In the genomic region with DNA sequence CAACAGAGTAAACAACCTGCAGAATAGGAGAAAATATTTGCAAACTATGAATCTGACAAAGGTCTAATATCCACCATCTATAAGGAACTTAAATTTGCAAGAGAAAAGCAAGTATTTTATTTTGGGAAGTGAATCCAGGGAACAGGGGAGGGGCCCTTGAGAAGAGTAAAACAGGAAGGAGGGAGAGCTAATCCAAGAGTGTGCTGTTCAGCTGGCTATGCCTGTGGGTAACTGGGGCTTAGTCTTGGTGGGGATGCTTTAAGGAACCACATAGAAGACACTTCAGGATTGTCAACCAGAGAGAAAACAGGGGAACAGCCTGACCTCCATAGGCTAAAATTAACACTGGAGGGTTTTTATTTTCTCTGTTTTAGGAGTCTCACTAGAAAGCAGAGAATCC, we compare ENCODE assay signal across 16 cellular contexts. TPM values are rescaled to one million over a fixed set of nuclear protein-coding genes. Genes with fewer than 3 reads are reported as not detected.
A peak's percentile ranks its signal among the peaks of the same experiment; 100 is the strongest.
DNase-seq lines count a peak whose midpoint lies in the region; ATAC-seq, FAIRE-seq and TF ChIP-seq lines count a peak whose summit lies in the region.
"Had no signal": no experiment of that assay in that cellular context is flagged by ENCODE, and none has a peak within 500 bp of the region (broad histone marks: within the 10 kb centered on the region; RNA-seq: fewer than 3 reads in every experiment).

No MANE protein-coding gene starts in this region.

- no peak for TF ChIP-seq POLR2A in GM12878 (IDR thresholded peaks at IDR 0.05; ENCODE audit: low read depth, low read length)

- H3K27ac Mint-ChIP-seq in T-helper 2 cell treated with Interferon-gamma antibody and Interleukin-4, amounts not matched to agents 5 μg/mL and 100 μg/mL, for 36 hours = peak overlapping the region; percentile 89

- RAD21 ChIA-PET in GM12878 (lab: Charles Lee; ENCODE audit: unreplicated experiment) = interaction anchor here (1.0 to 1.9 kb wide), 2 partner anchors 11 to 301 kb away, joined by 3 to 9 read pairs; no protein-coding TSS in a partner anchor

- no peak overlapping the region for H2AFZ ChIP-seq in GM12878 (ENCODE audit: control insufficient read depth, low read depth, low read length)

- no peaks in the 10 kb centered on the region for H3K79me2 ChIP-seq in GM12878 (ENCODE audit: control insufficient read depth, insufficient read depth, low read length)

- H3K4me2 ChIP-seq in GM12878 (ENCODE audit: control insufficient read depth, insufficient read depth) = peak overlapping the region; percentile 74

- H3K36me3 Mint-ChIP-seq in T-helper 2 cell treated with Interferon-gamma antibody and Interleukin-4, amounts not matched to agents 5 μg/mL and 100 μg/mL, for 36 hours (ENCODE audit: low read depth) = peaks cover 24% of the 10 kb centered on the region

- H3K27me3 Mint-ChIP-seq in T-helper 2 cell treated with Interferon-gamma antibody and Interleukin-4, amounts not matched to agents 5 μg/mL and 100 μg/mL, for 36 hours (ENCODE audit: low read depth) = no peaks in the 10 kb centered on the region

- in situ Hi-C loops in GM12878 (cut with MboI) = no loop called here

- no peaks in the 10 kb centered on the region for H4K20me1 ChIP-seq in GM12878 (ENCODE audit: control insufficient read depth, insufficient read depth)

- DNase-seq in T-helper 2 cell treated with Interferon-gamma antibody and Interleukin-4, amounts not matched to agents 5 μg/mL and 100 μg/mL, for 36 hours (ENCODE audit: low spot score) = no peak
- DNase-seq in T-helper 2 cell (no peak), NOMO-1 treated with dmso at 0.1 percent for 144 hours (lab: John Stamatoyannopoulos, UW; ENCODE audit: unreplicated experiment) (peak; percentile 61), GM12878 (ENCODE audit: low read depth, low spot score) (no peak), RKO (ENCODE audit: low spot score) (no peak), A172 (ENCODE audit: low spot score) (no peak), DMS153 (lab: John Stamatoyannopoulos, UW) (no peak)
- DNase-seq: 8988T, Calu3, foreskin fibroblast, mesenchymal stem cell, NCI-H1436, NCI-H526 had no signal

- no peaks in the 10 kb centered on the region for H3K27me3 ChIP-seq in GM12878 (replicated peaks in 1 of 2; ENCODE audit: control insufficient read depth in 2 of 2, insufficient read depth in 2 of 2, low read length in 1 of 2)

- no peak for TF ChIP-seq CTCF in GM12878 (IDR thresholded peaks at IDR 0.05 in 2 of 3, conservative IDR thresholded peaks at IDR 0.05 in 1 of 3; ENCODE audit: control insufficient read depth in 2 of 3, extremely low read depth in 1 of 3, insufficient read depth in 1 of 3, low read depth in 3 of 3, low read length in 3 of 3)

- no peaks in the 10 kb centered on the region; the same call in 1 of the 3 replicates for H3K9me3 ChIP-seq in GM12878 (replicated peaks; ENCODE audit: control insufficient read depth, insufficient read depth, low read length)

- peak overlapping the region; percentile 72 for H3K4me3 Mint-ChIP-seq in T-helper 2 cell treated with Interferon-gamma antibody and Interleukin-4, amounts not matched to agents 5 μg/mL and 100 μg/mL, for 36 hours

- intact Hi-C loops in GM12878 (cut with micrococcal nuclease; ENCODE audit: unreplicated experiment) = loop anchor here (2.0 to 10.0 kb wide), 4 partner anchors 70 to 168 kb away; a partner anchor contains a TSS

- peaks cover 52% of the 10 kb centered on the region for H3K4me1 Mint-ChIP-seq in T-helper 2 cell treated with Interferon-gamma antibody and Interleukin-4, amounts not matched to agents 5 μg/mL and 100 μg/mL, for 36 hours (ENCODE audit: low read depth)

- no peak for TF ChIP-seq EP300 in GM12878 (IDR thresholded peaks at IDR 0.05; ENCODE audit: borderline replicate concordance in 1 of 2, control insufficient read depth in 1 of 2, low read depth in 2 of 2, low read length in 2 of 2)

- peak; percentile 2 for ATAC-seq in GM21529 (IDR thresholded peaks at IDR 0.05; ENCODE audit: unreplicated experiment)
- peak; percentile 3; the same call in 2 of the 3 replicates for ATAC-seq in GM12878
- ATAC-seq: HepG2 had no signal

- no peak overlapping the region for H3K4me3 ChIP-seq in GM12878

- H3K9me3 Mint-ChIP-seq in T-helper 2 cell treated with Interferon-gamma antibody and Interleukin-4, amounts not matched to agents 5 μg/mL and 100 μg/mL, for 36 hours = peaks cover 24% of the 10 kb centered on the region

- peak overlapping the region; percentile 48 for H3K27ac ChIP-seq in GM12878 (ENCODE audit: control insufficient read depth, insufficient read depth)

- H3K9ac ChIP-seq in GM12878 (ENCODE audit: control insufficient read depth, insufficient read depth, low read length) = no peak overlapping the region

- no peak for FAIRE-seq in GM12878 (lab: Jason Lieb, UNC)
- FAIRE-seq: HepG2 had no signal

- H3K36me3 ChIP-seq in GM12878 (ENCODE audit: control insufficient read depth in 2 of 2, insufficient read depth in 2 of 2, low read length in 1 of 2) = no peaks in the 10 kb centered on the region

- POLR2A ChIA-PET in GM12878 (lab: Charles Lee) = no interaction called here

- CTCF ChIA-PET in GM12878 (lab: Yijun Ruan, JAX) = interaction anchor here (0.8 to 1.9 kb wide), 4 partner anchors 69 to 168 kb away, joined by 3 to 5 read pairs (median 4); no protein-coding TSS in a partner anchor

- no TSS peak for BruUV-seq in GM12878 (replicated peaks; lab: Mats Ljungman, UMichigan)

- SMC1A ChIA-PET in GM12878 (lab: Charles Lee; ENCODE audit: uncharacterized antibody, unreplicated experiment) = interaction anchor here (0.6 to 2.1 kb wide), 5 partner anchors 51 to 630 kb away, joined by 3 to 7 read pairs (median 4); no protein-coding TSS in a partner anchor

- no peak for TF ChIP-seq RAD21 in GM12878 (IDR thresholded peaks at IDR 0.05; ENCODE audit: insufficient read depth, low read depth, low read length)

- H3K4me1 ChIP-seq in GM12878 (ENCODE audit: control insufficient read depth, insufficient read depth, low read length) = peaks cover 30% of the 10 kb centered on the region

TF ChIP-seq in GM12878, 131 proteins besides CTCF, POLR2A, EP300 and RAD21 (continues in another document):
- TF ChIP-seq, protein P1, sequence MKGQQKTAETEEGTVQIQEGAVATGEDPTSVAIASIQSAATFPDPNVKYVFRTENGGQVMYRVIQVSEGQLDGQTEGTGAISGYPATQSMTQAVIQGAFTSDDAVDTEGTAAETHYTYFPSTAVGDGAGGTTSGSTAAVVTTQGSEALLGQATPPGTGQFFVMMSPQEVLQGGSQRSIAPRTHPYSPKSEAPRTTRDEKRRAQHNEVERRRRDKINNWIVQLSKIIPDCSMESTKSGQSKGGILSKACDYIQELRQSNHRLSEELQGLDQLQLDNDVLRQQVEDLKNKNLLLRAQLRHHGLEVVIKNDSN (IDR thresholded peaks at IDR 0.05; ENCODE audit: borderline replicate concordance, extremely low read length, insufficient read depth, low read depth, low read length) = no peak
- TF ChIP-seq BRCA1 (IDR thresholded peaks at IDR 0.05; ENCODE audit: low read depth, low read length) (no peak), PML (IDR thresholded peaks at IDR 0.05; ENCODE audit: low read length) (no peak)
- TF ChIP-seq, protein P2, sequence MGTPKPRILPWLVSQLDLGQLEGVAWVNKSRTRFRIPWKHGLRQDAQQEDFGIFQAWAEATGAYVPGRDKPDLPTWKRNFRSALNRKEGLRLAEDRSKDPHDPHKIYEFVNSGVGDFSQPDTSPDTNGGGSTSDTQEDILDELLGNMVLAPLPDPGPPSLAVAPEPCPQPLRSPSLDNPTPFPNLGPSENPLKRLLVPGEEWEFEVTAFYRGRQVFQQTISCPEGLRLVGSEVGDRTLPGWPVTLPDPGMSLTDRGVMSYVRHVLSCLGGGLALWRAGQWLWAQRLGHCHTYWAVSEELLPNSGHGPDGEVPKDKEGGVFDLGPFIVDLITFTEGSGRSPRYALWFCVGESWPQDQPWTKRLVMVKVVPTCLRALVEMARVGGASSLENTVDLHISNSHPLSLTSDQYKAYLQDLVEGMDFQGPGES (IDR thresholded peaks at IDR 0.05) = no peak

RNA-seq across cellular contexts. Expression of a gene that starts 3.9 kb away (rescaled TPM):
- total RNA-seq in GM12878 (2013; cell fraction: nucleolus; rRNA removed) = 4.8 and 6.2 TPM in 2 replicates
- total RNA-seq in GM12878 (2014; rRNA removed) (0.11 and 0.16 TPM in 2 replicates), GM12878 (2014; rRNA removed; fragmentation: Illumina TruSeq; extraction: Trizol) (0.31 and 0.37 TPM in 2 replicates), GM12878 (2021) (0.11 and 0.18 TPM in 2 replicates)
- 0.42 TPM for polyA plus RNA-seq in GM12878 (2011; ENCODE audit: low read depth)
- polyA plus RNA-seq in GM12878 (2011; rRNA removed) (1.3 and 1.6 TPM in 2 replicates), GM12878 (2014; fragmentation: Illumina TruSeq; extraction: Trizol) (0.28 and 0.52 TPM in 2 replicates), GM12878 (2014; fragmentation: Nextera tagmentation; extraction: Ambion mirVana) (under 1 TPM in 1 of 2 experiments, not detected in 1; 0.27 TPM), GM12878 (2014; rRNA removed) (0.16 and 0.32 TPM in 2 replicates), GM12878 (2016; fragmentation: Nextera tagmentation; extraction: Ambion mirVana) (under 1 TPM; 0.23 to 0.54 TPM)
- polyA plus RNA-seq in GM12878 (2011; cell fraction: cytosol; rRNA removed) = 0.22 and 0.32 TPM in 2 replicates
- polyA plus RNA-seq in GM12878 (2011; cell fraction: nucleus; rRNA removed) = 1.7 and 2.8 TPM in 2 replicates
- polyA plus RNA-seq in GM12878 (2012) = 0.45 and 1.1 TPM in 2 replicates
- polyA minus RNA-seq in GM12878 (2011; rRNA and poly(A)+ RNA removed) = 0.21 and 0.66 TPM in 2 replicates
- not detected in 2 replicates for polyA minus RNA-seq in GM12878 (2011; cell fraction: cytosol; rRNA and poly(A)+ RNA removed)
- polyA minus RNA-seq in GM12878 (2011; cell fraction: nucleus; rRNA and poly(A)+ RNA removed) = 0.48 TPM in 2 replicates
- total RNA-seq in A172 (2014; rRNA removed; shearing (Covaris generic)) = not detected in 2 replicates
- total RNA-seq: HepG2, osteocyte had no signal
- polyA plus RNA-seq: HepG2 had no signal
